ENCODE assay signal across 1 cellular context in genomic region chr2:201451330-201452057, GRCh38.
TF ChIP-seq lines count a peak whose summit lies in the region.

Gene STRADB (plus strand): TSS chr2:201451740. CDS start chr2:201454841, 3,101 bp downstream.
Gene TRAK2 (minus strand): TSS chr2:201451458. CDS start chr2:201420507, 30,951 bp downstream.

TF ChIP-seq in K562, 482 proteins besides CTCF, POLR2A, EP300 and RAD21 (continued from another document and continues in another):
- TF ChIP-seq ZNF592 (IDR thresholded peaks at IDR 0.05) (0 out of 2 replicates have a peak, but pooled peaks have one; percentile 34), RB1 (IDR thresholded peaks at IDR 0.05; ENCODE audit: low read depth) (peak; percentile 32; the same call in 1 of the 2 replicates), MTA1 (IDR thresholded peaks at IDR 0.05; ENCODE audit: borderline replicate concordance) (peak; percentile 98), TAF1 (IDR thresholded peaks at IDR 0.05; ENCODE audit: control insufficient read depth, extremely low read depth, insufficient read depth, low read length, severe bottlenecking) (peak; percentile 59), CHAMP1 (IDR thresholded peaks at IDR 0.05) (peak; percentile 36; the same call in 1 of the 2 replicates), MEIS2 (IDR thresholded peaks at IDR 0.05; ENCODE audit: partially characterized antibody) (no peak), SUPT5H (IDR thresholded peaks at IDR 0.05) (peak; percentile 78), REST (CRISPR knock-in tag; IDR thresholded peaks at IDR 0.05; ENCODE audit: low read depth) (0 out of 2 replicates have a peak, but pooled peaks have one; percentile 54), CREB1 (IDR thresholded peaks at IDR 0.05) (peak; percentile 96), CREB1 (CRISPR knock-in tag; IDR thresholded peaks at IDR 0.05) (peak; percentile 97), JUN (IDR thresholded peaks at IDR 0.05; ENCODE audit: borderline replicate concordance, low read depth, low read length) (peak; percentile 9; the same call in 1 of the 2 replicates), JUN (CRISPR knock-in tag; IDR thresholded peaks at IDR 0.05; ENCODE audit: borderline replicate concordance) (no peak), FIP1L1 (IDR thresholded peaks at IDR 0.05; ENCODE audit: low read depth, low read length, poor library complexity, severe bottlenecking) (peak; percentile 86), MCM3 (IDR thresholded peaks at IDR 0.05) (no peak), TBL1XR1 (IDR thresholded peaks at IDR 0.05; ENCODE audit: low read length in 2 of 2) (peak in 1 of 2 experiments; percentile 46; a peak in 1 of 4 replicates), ZNF175 (CRISPR knock-in tag; IDR thresholded peaks at IDR 0.05; ENCODE audit: low read depth) (0 out of 2 replicates have a peak, but pooled peaks have one; percentile 63), RBM25 (IDR thresholded peaks at IDR 0.05; ENCODE audit: low read depth, low read length, severe bottlenecking) (no peak), FOXK2 (conservative IDR thresholded peaks at IDR 0.05 in 1 of 2, IDR thresholded peaks at IDR 0.05 in 1 of 2; ENCODE audit: low read depth in 2 of 2) (peak; percentile 70 to 80), CREB3L1 (IDR thresholded peaks at IDR 0.05; ENCODE audit: borderline replicate concordance, low read depth) (peak; percentile 86; the same call in 1 of the 2 replicates), UBTF (IDR thresholded peaks at IDR 0.05; ENCODE audit: borderline replicate concordance in 1 of 2, low read depth in 2 of 2, low read length in 2 of 2) (peak in 1 of 2 experiments; percentile 53; a peak in 2 of 4 replicates), GMEB1 (CRISPR knock-in tag; IDR thresholded peaks at IDR 0.05) (no peak), ZNF133 (CRISPR knock-in tag; IDR thresholded peaks at IDR 0.05) (no peak), FOXJ2 (tag; IDR thresholded peaks at IDR 0.05) (peak; percentile 60; the same call in 1 of the 2 replicates), TOE1 (IDR thresholded peaks at IDR 0.05; ENCODE audit: borderline replicate concordance) (no peak), TOE1 (CRISPR knock-in tag; IDR thresholded peaks at IDR 0.05; ENCODE audit: borderline replicate concordance, low read depth) (no peak), POLR2AphosphoS5 (IDR thresholded peaks at IDR 0.05; ENCODE audit: control insufficient read depth, insufficient read depth, low read depth, low read length) (peak; percentile 57; the same call in 1 of the 2 replicates), BRD4 (IDR thresholded peaks at IDR 0.05) (no peak), C11orf30 (IDR thresholded peaks at IDR 0.05; ENCODE audit: low read depth) (peak; percentile 83), TAF9B (IDR thresholded peaks at IDR 0.05; ENCODE audit: partially characterized antibody) (peak; percentile 44), ZBTB12 (CRISPR knock-in tag; IDR thresholded peaks at IDR 0.05) (peak; percentile 89), RBFOX2 (IDR thresholded peaks at IDR 0.05; ENCODE audit: low read depth, low read length) (peak; percentile 84), CHD4 (IDR thresholded peaks at IDR 0.05; ENCODE audit: insufficient read depth, insufficient replicate concordance, low read depth, low read length, poor library complexity, severe bottlenecking) (no peak), NR4A1 (CRISPR knock-in tag; IDR thresholded peaks at IDR 0.05) (no peak), NR4A1 (tag; IDR thresholded peaks at IDR 0.05) (0 out of 2 replicates have a peak, but pooled peaks have one; percentile 36), ZNF644 (tag; IDR thresholded peaks at IDR 0.05; ENCODE audit: low read depth) (no peak)
